ENCODE assay signal across 10 cellular contexts in the genomic region with DNA sequence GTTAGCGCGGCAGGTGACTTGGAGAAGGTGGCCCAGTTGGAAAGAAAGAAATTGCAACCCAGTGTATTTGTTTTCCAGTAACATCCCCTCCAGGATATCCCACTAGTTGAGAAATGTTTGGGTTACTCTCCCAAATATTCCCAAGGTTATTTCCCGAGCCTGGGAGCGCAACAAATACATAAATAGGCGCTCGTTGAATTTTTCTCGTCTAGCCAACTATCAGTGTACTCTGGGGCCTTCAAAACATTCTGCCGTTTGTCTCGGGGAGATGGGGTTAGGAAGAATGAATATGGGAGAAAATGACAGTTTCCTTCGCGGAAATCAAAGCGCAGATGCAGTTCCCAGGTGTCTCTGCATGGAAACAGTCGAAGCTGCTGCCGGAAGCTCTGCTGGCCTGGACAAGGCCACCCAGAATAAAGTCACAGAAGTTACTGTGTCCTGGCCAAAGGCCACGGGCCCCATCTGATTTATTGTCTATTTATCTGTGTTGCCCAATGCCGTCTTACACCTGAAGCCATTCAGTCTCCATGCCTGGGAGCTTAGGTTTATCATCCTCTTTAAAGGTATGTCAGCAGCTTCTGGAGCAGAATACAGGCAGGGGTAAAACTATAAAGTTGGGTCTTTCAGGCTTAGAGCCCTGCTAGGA. TPM values are rescaled to one million over a fixed set of nuclear protein-coding genes. Genes with fewer than 3 reads are reported as not detected.
DNase-seq lines count a peak whose midpoint lies in the region; ATAC-seq and TF ChIP-seq lines count a peak whose summit lies in the region.
"Had no signal": no experiment of that assay in that cellular context is flagged by ENCODE, and none has a peak within 500 bp of the region (broad histone marks: within the 10 kb centered on the region; RNA-seq: fewer than 3 reads in every experiment).

No MANE protein-coding gene starts in this region.

- ATAC-seq in left cardiac atrium (no peak), GM19467 (IDR thresholded peaks at IDR 0.05; ENCODE audit: unreplicated experiment) (no peak)

- DNase-seq in left ventricle myocardium inferior (no peak), left cardiac atrium (no peak), dorsolateral prefrontal cortex (no peak), NCI-H1436 (lab: John Stamatoyannopoulos, UW) (no peak), GM13977 (ENCODE audit: low spot score) (no peak)
- no peak for DNase-seq in stimulated activated CD4-positive, alpha-beta T cell treated with anti-CD3 and anti-CD28 coated beads, Interleukin-12 subunit alpha, Interleukin-12 subunit beta, amount 100 ng/mL, for 4 hours
- DNase-seq: activated effector memory CD4-positive, alpha-beta T cell treated with anti-CD3 and anti-CD28 coated beads, Interleukin-2, amount 50 U/mL, for 16 hours had no signal

- H3K4me1 ChIP-seq in left ventricle myocardium inferior (peaks cover 30% of the 10 kb centered on the region), mucosa of rectum (ENCODE audit: control insufficient read depth in 2 of 2, insufficient read depth in 2 of 2, low read length in 2 of 2) (peaks cover 11 to 14% of the 10 kb centered on the region in 2 donors)

- H3K4me3 ChIP-seq in left ventricle myocardium inferior (peak overlapping the region; percentile 94), dorsolateral prefrontal cortex (peak overlapping the region; percentile 34 to 85 (median 71)), mucosa of rectum (ENCODE audit: low read length in 2 of 2) (peak overlapping the region; percentile 79)

- TF ChIP-seq CTCF in left ventricle myocardium inferior (IDR thresholded peaks at IDR 0.05; ENCODE audit: borderline replicate concordance) (no peak), dorsolateral prefrontal cortex (IDR thresholded peaks at IDR 0.05 in 54 of 56, conservative IDR thresholded peaks at IDR 0.05 in 2 of 56; ENCODE audit: low read depth in 1 of 56, partially characterized antibody in 56 of 56) (no peak), GM13977 (IDR thresholded peaks at IDR 0.05; ENCODE audit: extremely low read depth, insufficient read depth, missing control alignments) (no peak)

- peak overlapping the region; percentile 74 to 86 for H3K9ac ChIP-seq in mucosa of rectum (ENCODE audit: low read depth in 1 of 2, low read length in 2 of 2)

- intact Hi-C loops in left ventricle myocardium inferior (cut with micrococcal nuclease) (no loop called here), left cardiac atrium (cut with DNase I) (loop anchor here (2.0 to 5.0 kb wide), 2 partner anchors 41 to 42 kb away; no protein-coding TSS in a partner anchor), dorsolateral prefrontal cortex (cut with DNase I) (loop anchor here in 1 of 2 donors (5.0 kb wide), 1 partner anchor 164 kb away; a partner anchor contains a TSS)

- H3K27me3 ChIP-seq in left ventricle myocardium inferior (ENCODE audit: low read depth) (no peaks in the 10 kb centered on the region), dorsolateral prefrontal cortex (peaks cover 0 to 25% (median 0%) of the 10 kb centered on the region in 45 donors), mucosa of rectum (ENCODE audit: control insufficient read depth in 2 of 2, insufficient read depth in 2 of 2, low read length in 2 of 2) (no peaks in the 10 kb centered on the region)

- H3K36me3 ChIP-seq in left ventricle myocardium inferior (no peaks in the 10 kb centered on the region), mucosa of rectum (ENCODE audit: control insufficient read depth in 2 of 2, insufficient read depth in 2 of 2, low read length in 2 of 2) (no peaks in the 10 kb centered on the region)
- H3K36me3 ChIP-seq: neutrophil had no signal

- H3K27ac ChIP-seq in left ventricle myocardium inferior (replicated peaks) (peak overlapping the region; percentile 85), dorsolateral prefrontal cortex (peak overlapping the region in 52 of 59 donors; percentile 51 to 95 (median 84)), mucosa of rectum (ENCODE audit: low read depth in 2 of 2, low read length in 2 of 2) (peak overlapping the region; percentile 27 to 65)
- H3K27ac ChIP-seq: neutrophil had no signal

- H3K9me3 ChIP-seq in left ventricle myocardium inferior (replicated peaks) (no peaks in the 10 kb centered on the region), mucosa of rectum (ENCODE audit: control insufficient read depth in 2 of 2, low read length in 2 of 2) (no peaks in the 10 kb centered on the region)
- H3K9me3 ChIP-seq: neutrophil had no signal

- in situ Hi-C loops in GM13977 (cut with MboI; ENCODE audit: low pct_unique_long_range_greater_than_20kb, low sequenced_read_pairs, unreplicated experiment), result no loop called here

RNA-seq across cellular contexts. Expression of a gene that starts 1.0 kb away (rescaled TPM):
- total RNA-seq in left ventricle myocardium inferior (14.2 TPM), left cardiac atrium (10 to 100 TPM; 22.9 to 31.2 TPM), dorsolateral prefrontal cortex (100 to 1,000 TPM in 22 of 120 experiments, 10 to 100 TPM in 98; 19.7 to 154 (median 80.6) TPM)

RNA-seq across cellular contexts. Expression of a gene that starts 57.0 kb away (rescaled TPM):
- 22.6 TPM for total RNA-seq in left ventricle myocardium inferior
- 10 to 100 TPM; 28.7 to 32.7 TPM for total RNA-seq in left cardiac atrium
- 10 to 100 TPM; 14.6 to 48.4 (median 28.4) TPM for total RNA-seq in dorsolateral prefrontal cortex
